28 cellular contexts compared by ENCODE assay signal in genomic region chr2:175662335-175662734, GRCh38.
"Had no signal": no experiment of that assay in that cellular context is flagged by ENCODE, and none has a peak within 500 bp of the region (broad histone marks: within the 10 kb centered on the region; RNA-seq: fewer than 3 reads in every experiment).

No MANE protein-coding gene starts in this region.

- H3K27ac ChIP-seq: colonic mucosa, coronary artery, dorsolateral prefrontal cortex, epithelial cell of prostate, esophagus muscularis mucosa, esophagus squamous epithelium, foreskin keratinocyte, gastrocnemius medialis, gastroesophageal sphincter, heart left ventricle, heart right ventricle had no signal

- H3K27me3 ChIP-seq: colonic mucosa, esophagus squamous epithelium, foreskin keratinocyte had no signal

- H3K4me3 ChIP-seq: colonic mucosa, coronary artery, dorsolateral prefrontal cortex, esophagus muscularis mucosa, esophagus squamous epithelium, gastrocnemius medialis, gastroesophageal sphincter, heart left ventricle, heart right ventricle had no signal

- DNase-seq: colonic mucosa; cortex of kidney; dermis blood vessel endothelial cell; dorsolateral prefrontal cortex; effector CD4-positive, alpha-beta T cell; effector CD8-positive, alpha-beta T cell; effector memory CD4-positive, alpha-beta T cell; effector memory CD8-positive, alpha-beta T cell; endodermal cell; erythroblast; esophagus squamous epithelium; foreskin fibroblast; foreskin keratinocyte; foreskin melanocyte; gastrocnemius medialis; glutamatergic neuron; head of caudate nucleus; heart left ventricle; heart right ventricle had no signal

- H3K4me1 ChIP-seq: colonic mucosa, esophagus muscularis mucosa, esophagus squamous epithelium, foreskin keratinocyte, gastrocnemius medialis, gastroesophageal sphincter, heart left ventricle, heart right ventricle had no signal

- ATAC-seq: effector memory CD8-positive, alpha-beta T cell; esophagus mucosa; foreskin keratinocyte; gastrocnemius medialis; gastroesophageal sphincter; heart left ventricle; heart right ventricle had no signal

- FAIRE-seq: colon, endometrium, endothelial cell of umbilical vein, frontal cortex had no signal

- H3K36me3 ChIP-seq: colonic mucosa, esophagus muscularis mucosa, esophagus squamous epithelium, gastrocnemius medialis, gastroesophageal sphincter, heart left ventricle, heart right ventricle had no signal

- H3K9me3 ChIP-seq: colonic mucosa, esophagus muscularis mucosa, esophagus squamous epithelium, gastrocnemius medialis, gastroesophageal sphincter, heart left ventricle, heart right ventricle had no signal
